8 cellular contexts compared by ENCODE assay signal in the genomic region with DNA sequence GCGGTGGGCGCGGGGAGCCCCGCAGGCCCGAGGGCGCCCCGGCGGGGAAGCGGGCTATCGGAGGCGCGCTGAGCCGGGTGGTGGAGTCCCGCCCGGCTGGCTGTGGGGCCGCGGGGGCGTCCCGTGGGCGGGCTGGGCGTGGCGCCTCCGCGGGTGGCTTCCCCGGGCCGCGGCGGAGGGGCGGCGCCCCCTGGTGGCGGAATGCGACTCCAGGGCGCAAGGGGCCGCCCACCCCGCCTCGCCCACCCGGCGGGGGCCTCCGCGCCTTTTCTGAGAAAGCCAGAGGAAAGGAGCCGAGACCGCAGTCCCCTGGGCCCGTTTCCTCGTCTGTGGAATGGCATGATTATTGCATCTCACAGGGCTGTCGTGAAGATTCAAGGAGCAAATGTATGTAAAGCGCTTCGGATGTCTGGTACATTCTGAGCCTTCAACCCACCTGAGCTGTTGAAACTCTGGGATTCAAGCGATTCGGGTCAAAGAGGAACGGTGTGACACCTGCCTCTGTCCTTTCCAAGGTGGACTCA. TPM values are rescaled to one million over a fixed set of nuclear protein-coding genes. Genes with fewer than 3 reads are reported as not detected.
DNase-seq lines count a peak whose midpoint lies in the region; ATAC-seq and TF ChIP-seq lines count a peak whose summit lies in the region.

No MANE protein-coding gene starts in this region.

- in situ Hi-C loops in G401 (cut with HindIII; ENCODE audit: low sequenced_read_pairs): no loop called here

- 6% methylated on average over 50 of the region's 50 CpGs for WGBS in HUES64
- 4% methylated on average over 50 of the region's 50 CpGs for WGBS in liver

- H3K36me3 ChIP-seq in HUES64 (ENCODE audit: insufficient read depth, low read length): no peaks in the 10 kb centered on the region
- no peaks in the 10 kb centered on the region for H3K36me3 ChIP-seq in liver (ENCODE audit: control insufficient read depth in 4 of 4, insufficient read depth in 3 of 4, low read depth in 1 of 4, low read length in 3 of 4)

- ATAC-seq in GM19455 (IDR thresholded peaks at IDR 0.05; ENCODE audit: unreplicated experiment): peak; percentile 73
- peak; percentile 69 to 83 for ATAC-seq in activated CD4-positive, CD25-positive, alpha-beta regulatory T cell treated with anti-CD3 and anti-CD28 coated beads, Interleukin-2, amount 50 U/mL, for 24 hours

- peak; percentile 62 for TF ChIP-seq CTCF in liver (IDR thresholded peaks at IDR 0.05; ENCODE audit: low read depth, low read length, missing input control)

- H3K4me3 ChIP-seq in HUES64 (ENCODE audit: low read length) (peak overlapping the region; percentile 57), liver (ENCODE audit: low read depth in 1 of 3, low read length in 3 of 3) (peak overlapping the region in 2 of 3 donors; percentile 47 to 57)

- peaks cover 21% of the 10 kb centered on the region for H3K27me3 ChIP-seq in HUES64 (ENCODE audit: insufficient read depth, low read length)
- no peaks in the 10 kb centered on the region for H3K27me3 ChIP-seq in liver (ENCODE audit: control insufficient read depth in 4 of 4, insufficient read depth in 4 of 4, low read length in 3 of 4)

- peak in 1 of 2 donors; percentile 36 for TF ChIP-seq RAD21 in liver (IDR thresholded peaks at IDR 0.05)

- H3K9me3 ChIP-seq in HUES64 (ENCODE audit: insufficient read depth, low read depth, low read length) (no peaks in the 10 kb centered on the region), liver (ENCODE audit: control insufficient read depth in 4 of 4, low read length in 3 of 4) (no peaks in the 10 kb centered on the region)

- DNase-seq in CD1c-positive myeloid dendritic cell (ENCODE audit: extremely low spot score) (peak; percentile 82), cerebellum (ENCODE audit: low spot score) (peak; percentile 65), G401 (ENCODE audit: low spot score) (no peak)
- peak; percentile 68 for DNase-seq in stimulated activated CD4-positive, alpha-beta T cell treated with anti-CD3 and anti-CD28 coated beads, Interleukin-4, amount 100 ng/mL, for 24 hours

- H3K4me1 ChIP-seq in HUES64 (ENCODE audit: insufficient read depth, low read length) (no peaks in the 10 kb centered on the region), liver (ENCODE audit: control insufficient read depth in 4 of 4, insufficient read depth in 4 of 4, low read length in 3 of 4) (peaks cover 3 to 10% (median 10%) of the 10 kb centered on the region in 4 donors)

- H3K27ac ChIP-seq in HUES64 (ENCODE audit: low read depth, low read length) (no peak overlapping the region), liver (ENCODE audit: low read depth in 1 of 2, low read length in 2 of 2) (no peak overlapping the region)

- H3K9ac ChIP-seq in HUES64 (ENCODE audit: low read depth, low read length) (peak overlapping the region; percentile 42; the same call in 1 of the 2 replicates), liver (ENCODE audit: low read depth in 1 of 2, low read length in 2 of 2) (no peak overlapping the region)

TF ChIP-seq in liver, 16 proteins besides CTCF, POLR2A, EP300 and RAD21:
- no peak for TF ChIP-seq EGR1 (IDR thresholded peaks at IDR 0.05; ENCODE audit: low read depth in 2 of 2)
- TF ChIP-seq HNF4A (conservative IDR thresholded peaks at IDR 0.05): no peak
- no peak for TF ChIP-seq GABPA (IDR thresholded peaks at IDR 0.05 in 1 of 2, conservative IDR thresholded peaks at IDR 0.05 in 1 of 2)
- TF ChIP-seq, protein P1, sequence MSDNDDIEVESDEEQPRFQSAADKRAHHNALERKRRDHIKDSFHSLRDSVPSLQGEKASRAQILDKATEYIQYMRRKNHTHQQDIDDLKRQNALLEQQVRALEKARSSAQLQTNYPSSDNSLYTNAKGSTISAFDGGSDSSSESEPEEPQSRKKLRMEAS (IDR thresholded peaks at IDR 0.05): no peak
TF ChIP-seq in liver: peak in this region for 0.

RNA-seq across cellular contexts. Expression of a gene that starts 31.9 kb away (rescaled TPM):
- polyA plus RNA-seq in HUES64 (2013, experiment 1 of 2): 5.6 TPM
- polyA plus RNA-seq in HUES64 (2013, experiment 2 of 2): 7.2 TPM
- 50.9 TPM for total RNA-seq in cerebellum
- total RNA-seq in liver: 1 to 10 TPM in 1 of 2 donors, under 1 TPM in 1; 0.08 to 2.8 TPM
- under 1 TPM; 0.28 TPM for polyA plus RNA-seq in liver
- 2.5 and 4.3 TPM in 2 replicates for total RNA-seq in G401 (2014; rRNA removed; shearing (Covaris generic))
